Comparison of ENCODE assay signal across 20 cellular contexts in the genomic region with DNA sequence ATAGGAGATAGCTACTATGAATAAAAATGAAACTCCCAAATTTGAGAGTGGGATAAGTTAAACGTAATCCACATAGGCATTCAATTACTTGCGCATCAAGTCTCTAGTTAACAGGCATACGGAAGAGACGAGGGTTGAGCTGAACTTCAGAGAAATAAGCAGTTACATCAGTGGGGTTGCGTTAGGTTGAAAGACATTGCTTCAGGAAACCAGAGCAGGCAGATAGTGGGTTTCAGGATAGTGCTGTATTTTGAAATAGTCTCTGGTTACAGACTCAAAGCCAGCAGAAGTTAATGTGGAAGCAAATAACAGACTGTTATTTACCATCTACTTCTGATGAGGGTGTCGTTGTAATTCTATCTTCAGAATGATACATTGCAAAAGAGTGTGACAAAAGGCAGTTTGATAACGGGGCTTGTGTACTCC.
DNase-seq lines count a peak whose midpoint lies in the region; ATAC-seq and TF ChIP-seq lines count a peak whose summit lies in the region.
"Had no signal": no experiment of that assay in that cellular context is flagged by ENCODE, and none has a peak within 500 bp of the region (broad histone marks: within the 10 kb centered on the region; RNA-seq: fewer than 3 reads in every experiment).

No MANE protein-coding gene starts in this region.

- H3K36me3 Mint-ChIP-seq in mesothelial cell of epicardium (no peaks in the 10 kb centered on the region), CD14-positive monocyte (no peaks in the 10 kb centered on the region)

- peaks cover 72% of the 10 kb centered on the region for H3K4me1 Mint-ChIP-seq in mesothelial cell of epicardium
- peaks cover 15% of the 10 kb centered on the region for H3K4me1 Mint-ChIP-seq in CD14-positive monocyte
- H3K4me1 Mint-ChIP-seq: B cell had no signal

- no peak for ATAC-seq in HG03139 (IDR thresholded peaks at IDR 0.05; ENCODE audit: unreplicated experiment)
- no peak for ATAC-seq in GM21717 (IDR thresholded peaks at IDR 0.05; ENCODE audit: unreplicated experiment)
- ATAC-seq: activated naive CD8-positive, alpha-beta T cell treated with anti-CD3 and anti-CD28 coated beads, Interleukin-2, amount 50 U/mL, for 24 hours had no signal

- no peaks in the 10 kb centered on the region for H3K9me3 Mint-ChIP-seq in mesothelial cell of epicardium
- H3K9me3 Mint-ChIP-seq in CD14-positive monocyte, result peaks cover 0 to 2% (median 0%) of the 10 kb centered on the region in 7 donors
- H3K9me3 Mint-ChIP-seq: activated naive CD8-positive, alpha-beta T cell treated with anti-CD3 and anti-CD28 coated beads, Interleukin-2, amount 50 U/mL, for 24 hours; stimulated activated naive CD8-positive, alpha-beta T cell treated with anti-CD3 and anti-CD28 coated beads, Interleukin-15, Interleukin-2, amounts not matched to agents 100 ng/mL and 50 ng/mL, for 24 hours had no signal

- peak overlapping the region; percentile 57 for H3K27ac Mint-ChIP-seq in mesothelial cell of epicardium
- H3K27ac Mint-ChIP-seq in CD14-positive monocyte, result peak overlapping the region in 2 of 7 donors; percentile 28 to 29
- H3K27ac Mint-ChIP-seq: activated naive CD8-positive, alpha-beta T cell treated with anti-CD3 and anti-CD28 coated beads, Interleukin-2, amount 50 U/mL, for 24 hours; B cell; stimulated activated naive CD8-positive, alpha-beta T cell treated with anti-CD3 and anti-CD28 coated beads, Interleukin-15, Interleukin-2, amounts not matched to agents 100 ng/mL and 50 ng/mL, for 24 hours had no signal

- DNase-seq in AML-193 (lab: John Stamatoyannopoulos, UW) (peak; percentile 88 to 94), Kasumi-1 (lab: John Stamatoyannopoulos, UW) (peak; percentile 79 to 81), choroid plexus epithelial cell (ENCODE audit: low read depth) (peak; percentile 81), mesothelial cell of epicardium (ENCODE audit: low spot score in 2 of 2, unreplicated experiment in 2 of 2) (no peak), CD14-positive monocyte (ENCODE audit: low spot score) (no peak), NCI-H345 (lab: John Stamatoyannopoulos, UW) (no peak)
- DNase-seq: activated CD4-positive, alpha-beta T cell treated with anti-CD3 and anti-CD28 coated beads, Interleukin-2, amount 50 U/mL, for 1 hour; activated naive CD8-positive, alpha-beta T cell treated with anti-CD3 and anti-CD28 coated beads, Interleukin-2, amount 50 U/mL, for 24 hours; activated T-cell treated with anti-CD3 and anti-CD28 coated beads, Interleukin-2, amount 50 U/mL, for 48 hours; DMS153; hypothalamus; NCI-H187; nucleus accumbens; SHP77 treated with DMSO at 0.1 percent for 48 hours; small intestine had no signal

- H3K27me3 Mint-ChIP-seq in mesothelial cell of epicardium (ENCODE audit: low read depth) (no peaks in the 10 kb centered on the region), CD14-positive monocyte (ENCODE audit: low read depth in 3 of 3) (peaks cover 0 to 3% (median 0%) of the 10 kb centered on the region in 3 donors)
- H3K27me3 Mint-ChIP-seq: B cell; stimulated activated naive CD8-positive, alpha-beta T cell treated with anti-CD3 and anti-CD28 coated beads, Interleukin-15, Interleukin-2, amounts not matched to agents 100 ng/mL and 50 ng/mL, for 24 hours had no signal

- no peak overlapping the region for H3K4me3 ChIP-seq in choroid plexus epithelial cell (ENCODE audit: low read depth, low read length)
- H3K4me3 ChIP-seq: HAP-1 had no signal

- TF ChIP-seq CTCF in choroid plexus epithelial cell (conservative IDR thresholded peaks at IDR 0.05; ENCODE audit: low read depth, low read length), result no peak
- no peak for TF ChIP-seq CTCF in mesothelial cell of epicardium (IDR thresholded peaks at IDR 0.05; ENCODE audit: unreplicated experiment)
- no peak for TF ChIP-seq CTCF in CD14-positive monocyte (IDR thresholded peaks at IDR 0.05)

- H3K4me3 Mint-ChIP-seq in mesothelial cell of epicardium (no peak overlapping the region), CD14-positive monocyte (peak overlapping the region in 1 of 2 donors; percentile 22)
- H3K4me3 Mint-ChIP-seq: activated naive CD8-positive, alpha-beta T cell treated with anti-CD3 and anti-CD28 coated beads, Interleukin-2, amount 50 U/mL, for 24 hours; B cell; stimulated activated naive CD8-positive, alpha-beta T cell treated with anti-CD3 and anti-CD28 coated beads, Interleukin-15, Interleukin-2, amounts not matched to agents 100 ng/mL and 50 ng/mL, for 24 hours had no signal

- intact Hi-C loops in CD14-positive monocyte (cut with micrococcal nuclease), result no loop called here

Comparison
In these comparisons a context has a peak if more than half of its experiments do, and no peak if none do; other contexts are left out.
1. DNase-seq: peak in AML-193 (2 of 2), Kasumi-1 (2 of 2) and choroid plexus epithelial cell (single experiment); none in mesothelial cell of epicardium (0 of 2), CD14-positive monocyte (single experiment) and NCI-H345 (single experiment).